8 cellular contexts compared by ENCODE assay signal in genomic region chr5:138336952-138337684, GRCh38. TPM values are rescaled to one million over a fixed set of nuclear protein-coding genes. Genes with fewer than 3 reads are reported as not detected.
DNase-seq lines count a peak whose midpoint lies in the region; ATAC-seq and TF ChIP-seq lines count a peak whose summit lies in the region.

No MANE protein-coding gene starts in this region.

- TF ChIP-seq CTCF in endothelial cell (IDR thresholded peaks at IDR 0.05; ENCODE audit: unreplicated experiment) = no peak
- no peak for TF ChIP-seq CTCF in thyroid gland (IDR thresholded peaks at IDR 0.05)

- H3K9me3 Mint-ChIP-seq in endothelial cell (ENCODE audit: unreplicated experiment) = no peaks in the 10 kb centered on the region

- H3K4me3 Mint-ChIP-seq in T-helper 17 cell = peak overlapping the region; percentile 92
- H3K4me3 Mint-ChIP-seq in endothelial cell (ENCODE audit: unreplicated experiment) = peak overlapping the region; percentile 98

- H3K27ac ChIP-seq in mesendoderm (ENCODE audit: low read depth, low read length) (no peak overlapping the region), thyroid gland (peak overlapping the region; percentile 90 to 93 (median 91))

- no peak overlapping the region for H3K4ac ChIP-seq in mesendoderm (ENCODE audit: low read depth, low read length)

- H3K18ac ChIP-seq in mesendoderm (ENCODE audit: low read length) = no peak overlapping the region

- no peak overlapping the region for H4K8ac ChIP-seq in mesendoderm (ENCODE audit: low read depth, low read length)

- ATAC-seq in GM21723 (IDR thresholded peaks at IDR 0.05; ENCODE audit: unreplicated experiment) (peak; percentile 32), T-helper 17 cell (peak; percentile 38)

- peak overlapping the region; percentile 80 for H3K4me3 ChIP-seq in Jurkat, Clone E6-1 (ENCODE audit: low read length)
- H3K4me3 ChIP-seq in mesendoderm (ENCODE audit: low read length) (peak overlapping the region; percentile 17), thyroid gland (replicated peaks in 1 of 3) (peak overlapping the region; percentile 43 to 91 (median 71))

- no peak overlapping the region for H2AK5ac ChIP-seq in mesendoderm (ENCODE audit: low read length)

- H3K56ac ChIP-seq in mesendoderm (ENCODE audit: low read length) = peak overlapping the region; percentile 94

- no peak overlapping the region for H2BK5ac ChIP-seq in mesendoderm (ENCODE audit: low read length)

- peaks cover 3% of the 10 kb centered on the region for H3K36me3 ChIP-seq in mesendoderm (ENCODE audit: control insufficient read depth, insufficient read depth, low read length)
- H3K36me3 ChIP-seq in thyroid gland = no peaks in the 10 kb centered on the region

- H3K27ac Mint-ChIP-seq in T-helper 17 cell = peak overlapping the region; percentile 97
- peak overlapping the region; percentile 100 for H3K27ac Mint-ChIP-seq in endothelial cell (ENCODE audit: unreplicated experiment)

- H3K4me1 ChIP-seq in mesendoderm (ENCODE audit: control insufficient read depth, low read depth, low read length) = peaks cover 4% of the 10 kb centered on the region
- H3K4me1 ChIP-seq in thyroid gland = peaks cover 6 to 21% of the 10 kb centered on the region in 2 donors

- no peak overlapping the region for H3K23ac ChIP-seq in mesendoderm (ENCODE audit: low read length)

- DNase-seq in NCI-H1436 (lab: John Stamatoyannopoulos, UW) (peak; percentile 85), NCI-H1436 treated with DMSO at 0.1 percent for 48 hours (lab: John Stamatoyannopoulos, UW) (no peak), T-helper 17 cell (peak in 2 of 3 donors; percentile 51 to 61), endothelial cell (ENCODE audit: low spot score) (peak; percentile 75), mesendoderm (peak; percentile 93), thyroid gland (peak in 1 of 2 donors; percentile 71)
- peak; percentile 79 for DNase-seq in Jurkat, Clone E6-1 (ENCODE audit: low read depth, low spot score)

- WGBS in mesendoderm (ENCODE audit: extremely low coverage, insufficient coverage, low lambda C conversion rate) = no CpG with 5 or more reads among the region's 13 CpGs
- WGBS in thyroid gland, 2 donors = 19 to 20% methylated on average over 13 of the region's 13 CpGs

- H3K27me3 Mint-ChIP-seq in T-helper 17 cell (peaks cover 7% of the 10 kb centered on the region), endothelial cell (ENCODE audit: unreplicated experiment) (peaks cover 17% of the 10 kb centered on the region)

- no peak overlapping the region for H2BK15ac ChIP-seq in mesendoderm (replicated peaks; ENCODE audit: low read depth)

- H3K4me2 ChIP-seq in mesendoderm (ENCODE audit: low read length) = no peak overlapping the region

- peaks cover 18% of the 10 kb centered on the region for H3K79me1 ChIP-seq in mesendoderm (ENCODE audit: low read length)

- no peak overlapping the region for H2BK120ac ChIP-seq in mesendoderm (ENCODE audit: low read depth, low read length)

- TF ChIP-seq POLR2A in thyroid gland (IDR thresholded peaks at IDR 0.05) = no peak

- H3K9ac ChIP-seq in mesendoderm (ENCODE audit: low read length) = peak overlapping the region; percentile 11

- H3K79me2 ChIP-seq in mesendoderm (ENCODE audit: control insufficient read depth, insufficient read depth, low read length) = peaks cover 33% of the 10 kb centered on the region

- H3K4me1 Mint-ChIP-seq in T-helper 17 cell = peaks cover 24% of the 10 kb centered on the region
- H3K4me1 Mint-ChIP-seq in endothelial cell (ENCODE audit: unreplicated experiment) = peaks cover 33% of the 10 kb centered on the region

- H3K9me3 ChIP-seq in T-helper 17 cell (ENCODE audit: control insufficient read depth, low read length, poor library complexity, severe bottlenecking) = no peaks in the 10 kb centered on the region
- H3K9me3 ChIP-seq in thyroid gland = no peaks in the 10 kb centered on the region

- H4K5ac ChIP-seq in mesendoderm (ENCODE audit: low read length) = no peak overlapping the region

- peaks cover 2% of the 10 kb centered on the region for H3K36me3 Mint-ChIP-seq in T-helper 17 cell (ENCODE audit: low read depth)
- H3K36me3 Mint-ChIP-seq in endothelial cell (ENCODE audit: low read depth, unreplicated experiment) = peaks cover 14% of the 10 kb centered on the region

- no peaks in the 10 kb centered on the region for H3K27me3 ChIP-seq in mesendoderm (ENCODE audit: insufficient read depth, low read length, poor library complexity)
- no peaks in the 10 kb centered on the region for H3K27me3 ChIP-seq in thyroid gland

- intact Hi-C loops in thyroid gland (cut with DNase I) = loop anchor here (10.0 kb wide), 1 partner anchor 122 kb away; the partner anchor contains the start of gene CDC23

RNA-seq across cellular contexts. Expression of gene FAM53C, which starts 0.9 kb away (rescaled TPM):
- 23.8 TPM for polyA plus RNA-seq in Jurkat, Clone E6-1 (2012; ENCODE audit: insufficient read depth, insufficient read length)
- total RNA-seq in T-helper 17 cell = 10 to 100 TPM; 50.1 to 59.8 TPM
- total RNA-seq in endothelial cell (ENCODE audit: unreplicated experiment) = 49.5 TPM
- 42.5 TPM for polyA plus RNA-seq in mesendoderm (2013, experiment 1 of 2)
- 43.7 TPM for polyA plus RNA-seq in mesendoderm (2013, experiment 2 of 2)
- 10 to 100 TPM; 17.8 to 32.4 (median 20.7) TPM for total RNA-seq in thyroid gland

RNA-seq across cellular contexts. Expression of gene CDC25C, which starts 5.5 kb away (rescaled TPM):
- 27.8 TPM for polyA plus RNA-seq in Jurkat, Clone E6-1 (2012; ENCODE audit: insufficient read depth, insufficient read length)
- total RNA-seq in T-helper 17 cell = not detected
- 3.8 TPM for total RNA-seq in endothelial cell (ENCODE audit: unreplicated experiment)
- polyA plus RNA-seq in mesendoderm (2013, experiment 1 of 2) = 25.5 TPM
- polyA plus RNA-seq in mesendoderm (2013, experiment 2 of 2) = 25.5 TPM
- total RNA-seq in thyroid gland = under 1 TPM in 1 of 4 donors, not detected in 3; 0.27 TPM

RNA-seq across cellular contexts. Expression of gene KDM3B, which starts 15.4 kb away (rescaled TPM):
- 44.5 TPM for polyA plus RNA-seq in Jurkat, Clone E6-1 (2012; ENCODE audit: insufficient read depth, insufficient read length)
- total RNA-seq in T-helper 17 cell = 10 to 100 TPM; 74.0 to 74.5 TPM
- total RNA-seq in endothelial cell (ENCODE audit: unreplicated experiment) = 101 TPM
- polyA plus RNA-seq in mesendoderm (2013, experiment 1 of 2) = 28.6 TPM
- 27.5 TPM for polyA plus RNA-seq in mesendoderm (2013, experiment 2 of 2)
- 10 to 100 TPM; 64.8 to 89.4 (median 75.6) TPM for total RNA-seq in thyroid gland

Comparison
In these comparisons a context has a peak if more than half of its experiments do, and no peak if none do; other contexts are left out.
1. H3K4me3 ChIP-seq: peak in every context shown above with its lines; median percentile 80 in Jurkat, Clone E6-1; 71 in thyroid gland; 17 in mesendoderm.